19 cellular contexts compared by ENCODE assay signal in genomic region chr3:85796140-85796539, GRCh38.
"Had no signal": no experiment of that assay in that cellular context is flagged by ENCODE, and none has a peak within 500 bp of the region (broad histone marks: within the 10 kb centered on the region; RNA-seq: fewer than 3 reads in every experiment).

No MANE protein-coding gene starts in this region.

- H3K27me3 ChIP-seq: esophagus squamous epithelium, hepatocyte, pancreas, right lobe of liver, tibial artery, upper lobe of left lung, uterus had no signal

- H3K27ac ChIP-seq: esophagus squamous epithelium, hepatocyte, pancreas, psoas muscle, right lobe of liver, tibial artery, upper lobe of left lung, uterus had no signal

- H3K9me3 ChIP-seq: esophagus squamous epithelium, pancreas, psoas muscle, right lobe of liver, tibial artery, upper lobe of left lung, uterus had no signal

- ATAC-seq: effector memory CD8-positive, alpha-beta T cell; left colon; pancreas; psoas muscle; right lobe of liver; stimulated activated memory B cell treated with anti-CD40 and anti-IgM and Interleukin-4, amounts not matched to agents 10 μg/mL and 1 μg/mL and 100 μg/mL, for 72 hours had no signal

- H3K4me3 ChIP-seq: esophagus squamous epithelium, hepatocyte, pancreas, psoas muscle, right lobe of liver, tibial artery, upper lobe of left lung, uterus had no signal

- H2AFZ ChIP-seq: hepatocyte had no signal

- H3K4me1 ChIP-seq: esophagus squamous epithelium, pancreas, psoas muscle, right lobe of liver, tibial artery, upper lobe of left lung, uterus had no signal

- H3K36me3 ChIP-seq: esophagus squamous epithelium, pancreas, right lobe of liver, tibial artery, upper lobe of left lung, uterus had no signal

- DNase-seq: effector memory CD8-positive, alpha-beta T cell; esophagus squamous epithelium; foreskin fibroblast; head of caudate nucleus; kidney; left colon; mesendoderm; naive B cell; occipital lobe; pancreas; psoas muscle; retina; right lobe of liver; stimulated activated CD4-positive, alpha-beta T cell treated with anti-CD3 and anti-CD28 coated beads, Interleukin-4, amount 100 ng/mL, for 1 hour; tibial artery; upper lobe of left lung; uterus had no signal

- H3K4me2 ChIP-seq: hepatocyte had no signal

- H3K79me2 ChIP-seq: hepatocyte had no signal

- FAIRE-seq: kidney, pancreas had no signal
